In genomic region chr6:33975631-33976424, GRCh38 we compare ENCODE assay signal across 21 cellular contexts.
DNase-seq lines count a peak whose midpoint lies in the region; ATAC-seq, FAIRE-seq and TF ChIP-seq lines count a peak whose summit lies in the region.
"Had no signal": no experiment of that assay in that cellular context is flagged by ENCODE, and none has a peak within 500 bp of the region (broad histone marks: within the 10 kb centered on the region; RNA-seq: fewer than 3 reads in every experiment).

No MANE protein-coding gene starts in this region.

- CTCF ChIA-PET in IMR-90 (lab: Yijun Ruan, JAX) (interaction anchor here (0.6 kb wide), 1 partner anchor 635 kb away, joined by 3 read pairs; no protein-coding TSS in a partner anchor), endothelial cell of umbilical vein (lab: Charles Lee) (interaction anchor here (1.9 kb wide), 1 partner anchor 79 kb away, joined by 5 read pairs; no protein-coding TSS in a partner anchor)

- H3K27ac ChIP-seq in IMR-90 (ENCODE audit: insufficient read depth, low read length) (no peak overlapping the region), endothelial cell of umbilical vein (ENCODE audit: insufficient read depth, low read depth, low read length) (no peak overlapping the region), Karpas-422 (ENCODE audit: low read length) (no peak overlapping the region)
- H3K27ac ChIP-seq: BLaER1 treated with 17β-estradiol and CSF1 and Interleukin-3, amounts not matched to agents 10 nM and 100 nM; parathyroid adenoma had no signal

- H3K4me3 ChIP-seq in IMR-90 (ENCODE audit: insufficient read depth, low read depth, low read length), result no peak overlapping the region
- H3K4me3 ChIP-seq in endothelial cell of umbilical vein (replicated peaks in 1 of 3; ENCODE audit: insufficient read depth in 1 of 3, low read depth in 1 of 3, low read length in 3 of 3), result no peak overlapping the region
- H3K4me3 ChIP-seq in Karpas-422 (ENCODE audit: low read length), result no peak overlapping the region
- H3K4me3 ChIP-seq: BLaER1 treated with 17β-estradiol and CSF1 and Interleukin-3, amounts not matched to agents 10 nM and 100 nM; K562; mucosa of descending colon had no signal

- H2AK5ac ChIP-seq in IMR-90 (ENCODE audit: low read depth, low read length), result no peak overlapping the region

- whole genome bisulfite sequencing in IMR-90 (ENCODE audit: extremely low coverage in 2 of 2, insufficient read length in 1 of 2), 2 experiments, result 0% methylated on average over 3 of the region's 44 CpGs; no CpG with 5 or more reads in 1 of the 2 experiments

- H2BK20ac ChIP-seq in IMR-90 (ENCODE audit: low read depth, low read length), result no peak overlapping the region

- no peak overlapping the region for H3K4me3 Mint-ChIP-seq in nephron progenitor cell
- H3K4me3 Mint-ChIP-seq: activated T-cell treated with anti-CD3 and anti-CD28 coated beads, Interleukin-2, amount 50 U/mL, for 4 hours; central memory CD8-positive, alpha-beta T cell; T-helper 1 cell treated with Interleukin-12 subunit alpha and Interleukin-12 subunit beta and Interleukin-4 antibody, amounts not matched to agents 30 μg/mL and 1 μg/mL, for 36 hours had no signal

- TF ChIP-seq CTCF in IMR-90 (conservative IDR thresholded peaks at IDR 0.05; ENCODE audit: low read depth, low read length) (no peak), endothelial cell of umbilical vein (IDR thresholded peaks at IDR 0.05; ENCODE audit: extremely low read depth in 1 of 2, insufficient read depth in 1 of 2, low read depth in 1 of 2, low read length in 2 of 2) (no peak), nephron progenitor cell (IDR thresholded peaks at IDR 0.05) (no peak)

- TF ChIP-seq POLR2A in GM12892 (IDR thresholded peaks at IDR 0.05; ENCODE audit: low read depth, low read length), result no peak
- TF ChIP-seq POLR2A in IMR-90 (IDR thresholded peaks at IDR 0.05; ENCODE audit: low read depth, low read length), result no peak
- no peak for TF ChIP-seq POLR2A in endothelial cell of umbilical vein (IDR thresholded peaks at IDR 0.05; ENCODE audit: low read depth, low read length)

- H3K27me3 Mint-ChIP-seq in nephron progenitor cell (ENCODE audit: low read depth, poor library complexity), result peaks cover 65% of the 10 kb centered on the region

- H4K20me1 ChIP-seq in IMR-90 (ENCODE audit: insufficient read depth, low read length) (no peaks in the 10 kb centered on the region; the same call in 1 of the 2 replicates), endothelial cell of umbilical vein (replicated peaks; ENCODE audit: control insufficient read depth, extremely low read depth, insufficient read depth, low read length) (no peaks in the 10 kb centered on the region), Karpas-422 (ENCODE audit: insufficient read depth, low read depth, low read length) (no peaks in the 10 kb centered on the region)
- H4K20me1 ChIP-seq: BLaER1 treated with 17β-estradiol and CSF1 and Interleukin-3, amounts not matched to agents 10 nM and 100 nM had no signal

- H3K36me3 ChIP-seq in IMR-90 (ENCODE audit: control insufficient read depth, insufficient read depth, low read length) (no peaks in the 10 kb centered on the region), endothelial cell of umbilical vein (ENCODE audit: control insufficient read depth in 2 of 2, extremely low read depth in 1 of 2, insufficient read depth in 2 of 2, low read length in 2 of 2) (no peaks in the 10 kb centered on the region), Karpas-422 (ENCODE audit: insufficient read depth, low read length) (no peaks in the 10 kb centered on the region)
- H3K36me3 ChIP-seq: BLaER1 treated with 17β-estradiol and CSF1 and Interleukin-3, amounts not matched to agents 10 nM and 100 nM had no signal

- H3K56ac ChIP-seq in IMR-90 (ENCODE audit: extremely low read depth, insufficient read depth, low read length), result no peak overlapping the region

- H2BK120ac ChIP-seq in IMR-90 (ENCODE audit: low read depth, low read length), result no peak overlapping the region

- peaks cover 22% of the 10 kb centered on the region for H3K4me1 Mint-ChIP-seq in nephron progenitor cell
- H3K4me1 Mint-ChIP-seq: central memory CD8-positive, alpha-beta T cell had no signal

- no peak overlapping the region for H4K8ac ChIP-seq in IMR-90 (ENCODE audit: low read depth in 2 of 2, low read length in 2 of 2)

- ATAC-seq in IMR-90 (ENCODE audit: low read depth) (no peak), GM18502 (IDR thresholded peaks at IDR 0.05; ENCODE audit: poor library complexity, unreplicated experiment) (no peak)
- ATAC-seq: K562, mucosa of descending colon had no signal

- no peaks in the 10 kb centered on the region for H3K9me2 ChIP-seq in Karpas-422 (replicated peaks; ENCODE audit: insufficient read depth, low read length)

- H3K23ac ChIP-seq in IMR-90 (ENCODE audit: low read depth, low read length), result no peak overlapping the region

- peaks cover 19% of the 10 kb centered on the region for H3K9me3 Mint-ChIP-seq in nephron progenitor cell
- H3K9me3 Mint-ChIP-seq: central memory CD8-positive, alpha-beta T cell; T-helper 1 cell treated with Interleukin-12 subunit alpha and Interleukin-12 subunit beta and Interleukin-4 antibody, amounts not matched to agents 30 μg/mL and 1 μg/mL, for 36 hours had no signal

- in situ Hi-C loops in IMR-90 (cut with MboI; ENCODE audit: low sequenced_read_pairs), result no loop called here

- H3K79me1 ChIP-seq in IMR-90 (ENCODE audit: low read depth in 1 of 2, low read length in 2 of 2), result no peaks in the 10 kb centered on the region

- no peak for TF ChIP-seq RAD21 in IMR-90 (IDR thresholded peaks at IDR 0.05; ENCODE audit: low read length)

- no peak overlapping the region for H3K4ac ChIP-seq in IMR-90 (ENCODE audit: low read depth, low read length)

- H3K9ac ChIP-seq in IMR-90 (ENCODE audit: low read depth, low read length) (no peak overlapping the region), endothelial cell of umbilical vein (replicated peaks; ENCODE audit: extremely low read depth, insufficient read depth, low read length) (no peak overlapping the region), Karpas-422 (ENCODE audit: low read length) (no peak overlapping the region)
- H3K9ac ChIP-seq: BLaER1 treated with 17β-estradiol and CSF1 and Interleukin-3, amounts not matched to agents 10 nM and 100 nM; parathyroid adenoma had no signal

- H3K4me1 ChIP-seq in IMR-90 (ENCODE audit: control insufficient read depth, insufficient read depth, low read length) (no peaks in the 10 kb centered on the region), endothelial cell of umbilical vein (ENCODE audit: control insufficient read depth, extremely low read depth, insufficient read depth, low read length) (no peaks in the 10 kb centered on the region), Karpas-422 (ENCODE audit: low read length) (no peaks in the 10 kb centered on the region)
- H3K4me1 ChIP-seq: BLaER1 treated with 17β-estradiol and CSF1 and Interleukin-3, amounts not matched to agents 10 nM and 100 nM; parathyroid adenoma had no signal

- BruUV-seq in IMR-90 (replicated peaks; lab: Mats Ljungman, UMichigan) (no TSS peak), endothelial cell of umbilical vein (replicated peaks; lab: Mats Ljungman, UMichigan) (no TSS peak)

- dilution Hi-C loops in IMR-90 (cut with HindIII; ENCODE audit: low sequenced_read_pairs, unreplicated experiment) (no loop called here), endothelial cell of umbilical vein (cut with MboI; ENCODE audit: extremely low pct_ligation_motif_present, low sequenced_read_pairs) (no loop called here)

- H2AFZ ChIP-seq in IMR-90 (replicated peaks; ENCODE audit: low read length, poor library complexity) (peak overlapping the region; percentile 43), endothelial cell of umbilical vein (ENCODE audit: low read depth, low read length) (no peak overlapping the region), Karpas-422 (ENCODE audit: low read length) (no peak overlapping the region)
- H2AFZ ChIP-seq: parathyroid adenoma had no signal

- H2BK5ac ChIP-seq in IMR-90 (ENCODE audit: low read depth, low read length, poor library complexity, severe bottlenecking), result no peak overlapping the region

- FAIRE-seq in GM12892 (lab: Jason Lieb, UNC) (no peak), endothelial cell of umbilical vein (lab: Jason Lieb, UNC) (no peak)
- FAIRE-seq: frontal cortex, K562, keratinocyte had no signal

- H4K91ac ChIP-seq in IMR-90 (ENCODE audit: insufficient read depth, low read depth, low read length), result no peak overlapping the region

- intact Hi-C loops in IMR-90 (cut with micrococcal nuclease) (no loop called here), endothelial cell of umbilical vein (cut with micrococcal nuclease) (no loop called here)

- H3K27ac Mint-ChIP-seq in nephron progenitor cell, result no peak overlapping the region
- H3K27ac Mint-ChIP-seq: T-helper 1 cell treated with Interleukin-12 subunit alpha and Interleukin-12 subunit beta and Interleukin-4 antibody, amounts not matched to agents 30 μg/mL and 1 μg/mL, for 36 hours had no signal

- no peak overlapping the region for H3K14ac ChIP-seq in IMR-90 (replicated peaks; ENCODE audit: low read depth, low read length)

- DNase-seq in GM12892 (ENCODE audit: insufficient read length), result peak; percentile 2
- no peak for DNase-seq in IMR-90
- DNase-seq in endothelial cell of umbilical vein (ENCODE audit: low read depth, low spot score), result no peak
- peak; percentile 49 for DNase-seq in nephron progenitor cell
- DNase-seq in NCI-H1105 treated with DMSO at 0.1 percent for 48 hours (lab: John Stamatoyannopoulos, UW), result no peak
- no peak for DNase-seq in Karpas-422
- DNase-seq: activated CD4-positive, alpha-beta T cell treated with anti-CD3 and anti-CD28 coated beads for 1 hour; activated T-cell treated with anti-CD3 and anti-CD28 coated beads, Interleukin-2, amount 50 U/mL, for 4 hours; HCEC 1CT; NCI-H1092 treated with DMSO at 0.1 percent for 48 hours; NCI-H526; stimulated activated CD4-positive, alpha-beta T cell treated with anti-CD3 and anti-CD28 coated beads, Interleukin-12 subunit alpha, Interleukin-12 subunit beta, amount 100 ng/mL, for 4 hours had no signal

- no peak overlapping the region for H4K5ac ChIP-seq in IMR-90 (ENCODE audit: low read depth, low read length)

- no peak overlapping the region for H2BK15ac ChIP-seq in IMR-90 (ENCODE audit: low read depth, low read length)

- H2AK9ac ChIP-seq in IMR-90 (replicated peaks; ENCODE audit: low read depth, low read length, poor library complexity), result no peak overlapping the region

- H3K9me3 ChIP-seq in IMR-90 (ENCODE audit: control insufficient read depth, insufficient read depth, low read length), result peaks cover 3% of the 10 kb centered on the region
- H3K9me3 ChIP-seq in endothelial cell of umbilical vein (replicated peaks; ENCODE audit: control insufficient read depth, insufficient read depth, low read length), result no peaks in the 10 kb centered on the region
- H3K9me3 ChIP-seq in Karpas-422 (ENCODE audit: low read length), result no peaks in the 10 kb centered on the region

- peaks cover 64% of the 10 kb centered on the region for H3K27me3 ChIP-seq in IMR-90 (ENCODE audit: control insufficient read depth, insufficient read depth, low read length)
- H3K27me3 ChIP-seq in endothelial cell of umbilical vein (ENCODE audit: control insufficient read depth in 2 of 2, insufficient read depth in 2 of 2, low read length in 2 of 2), result peaks cover 18 to 27% of the 10 kb centered on the region in 2 experiments
- H3K27me3 ChIP-seq in Karpas-422 (ENCODE audit: low read length), result no peaks in the 10 kb centered on the region
- H3K27me3 ChIP-seq: BLaER1 treated with 17β-estradiol and CSF1 and Interleukin-3, amounts not matched to agents 10 nM and 100 nM had no signal

- H3K4me2 ChIP-seq in IMR-90 (ENCODE audit: low read depth, low read length) (no peak overlapping the region), endothelial cell of umbilical vein (ENCODE audit: insufficient read depth, low read length) (no peak overlapping the region), Karpas-422 (ENCODE audit: low read depth, low read length, poor library complexity, severe bottlenecking) (no peak overlapping the region)
- H3K4me2 ChIP-seq: BLaER1 treated with 17β-estradiol and CSF1 and Interleukin-3, amounts not matched to agents 10 nM and 100 nM had no signal

- no peak overlapping the region for H3K18ac ChIP-seq in IMR-90 (ENCODE audit: low read depth, low read length)

- H3K79me2 ChIP-seq in endothelial cell of umbilical vein (ENCODE audit: control insufficient read depth, insufficient read depth, low read length) (no peaks in the 10 kb centered on the region), Karpas-422 (ENCODE audit: low read length) (no peaks in the 10 kb centered on the region)
- H3K79me2 ChIP-seq: parathyroid adenoma had no signal

- no peaks in the 10 kb centered on the region for H3K36me3 Mint-ChIP-seq in nephron progenitor cell (ENCODE audit: low read depth)

- POLR2A ChIA-PET in IMR-90 (lab: Charles Lee; ENCODE audit: unreplicated experiment), result no interaction called here
- POLR2A ChIA-PET in endothelial cell of umbilical vein (lab: Charles Lee), result no interaction called here

- no peaks in the 10 kb centered on the region for H3K9me1 ChIP-seq in IMR-90 (ENCODE audit: insufficient read depth, low read length)
- no peaks in the 10 kb centered on the region for H3K9me1 ChIP-seq in endothelial cell of umbilical vein (replicated peaks; ENCODE audit: control insufficient read depth, extremely low read depth, insufficient read depth, low read length)

Comparison
In these comparisons a context has a peak if more than half of its experiments do, and no peak if none do; other contexts are left out.
1. DNase-seq: peak in GM12892 (single experiment) and nephron progenitor cell (single experiment); none in IMR-90 (single experiment), endothelial cell of umbilical vein (single experiment), NCI-H1105 treated with DMSO at 0.1 percent for 48 hours (single experiment) and Karpas-422 (single experiment).